15 cellular contexts compared by ENCODE assay signal in genomic region chr9:86043999-86044398, GRCh38. TPM values are rescaled to one million over a fixed set of nuclear protein-coding genes. Genes with fewer than 3 reads are reported as not detected.
A peak's percentile ranks its signal among the peaks of the same experiment; 100 is the strongest.
DNase-seq lines count a peak whose midpoint lies in the region; ATAC-seq and TF ChIP-seq lines count a peak whose summit lies in the region.
"Had no signal": no experiment of that assay in that cellular context is flagged by ENCODE, and none has a peak within 500 bp of the region (broad histone marks: within the 10 kb centered on the region; RNA-seq: fewer than 3 reads in every experiment).

No MANE protein-coding gene starts in this region.

- CTCF ChIA-PET in T-cell (lab: Charles Lee) = no interaction called here

- no peaks in the 10 kb centered on the region for H4K20me1 ChIP-seq in KMS-11 (ENCODE audit: insufficient read depth)

- H3K79me2 ChIP-seq in KMS-11 (ENCODE audit: insufficient read depth, low read depth) = no peaks in the 10 kb centered on the region

- POLR2A ChIA-PET in T-cell (lab: Charles Lee) = no interaction called here

- DNase-seq in ELR (ENCODE audit: low read depth) (peak; percentile 20), SW480 (ENCODE audit: low spot score) (peak; percentile 22), left kidney (ENCODE audit: low read depth, low spot score) (peak; percentile 38), posterior cingulate gyrus (no peak), T1000 (lab: John Stamatoyannopoulos, UW) (no peak), T-cell (no peak), superior temporal gyrus (ENCODE audit: extremely low spot score) (no peak)
- DNase-seq: activated T-cell treated with anti-CD3 and anti-CD28 coated beads, Interleukin-2, amount 50 U/mL, for 4 hours; cerebellar nuclear complex; MG63; NCI-H345 had no signal

- no peak overlapping the region for H2AFZ ChIP-seq in KMS-11 (ENCODE audit: low read depth)

- no peak overlapping the region for H3K27ac ChIP-seq in KMS-11
- H3K27ac ChIP-seq: suprapubic skin had no signal

- no peaks in the 10 kb centered on the region for H3K4me1 Mint-ChIP-seq in T-cell
- H3K4me1 Mint-ChIP-seq: B cell had no signal

- peaks cover 0 to 2% of the 10 kb centered on the region in 2 donors for H3K27me3 Mint-ChIP-seq in T-cell
- H3K27me3 Mint-ChIP-seq: B cell had no signal

- no peaks in the 10 kb centered on the region for H3K9me3 Mint-ChIP-seq in T-cell
- H3K9me3 Mint-ChIP-seq: activated T-cell treated with anti-CD3 and anti-CD28 coated beads, Interleukin-2, amount 50 U/mL, for 4 hours had no signal

- H3K36me3 ChIP-seq in KMS-11 (ENCODE audit: insufficient read depth) = no peaks in the 10 kb centered on the region
- H3K36me3 ChIP-seq: MG63, suprapubic skin had no signal

- H3K27ac Mint-ChIP-seq in T-cell = no peak overlapping the region
- H3K27ac Mint-ChIP-seq: B cell had no signal

- no peaks in the 10 kb centered on the region for H3K36me3 Mint-ChIP-seq in T-cell

- H3K27me3 ChIP-seq in KMS-11 (ENCODE audit: insufficient read depth, low read depth) = no peaks in the 10 kb centered on the region
- H3K27me3 ChIP-seq: MG63, suprapubic skin had no signal

- no peak for ATAC-seq in T-cell (replicated peaks in 1 of 4)
- ATAC-seq: activated T-cell treated with anti-CD3 and anti-CD28 coated beads, Interleukin-2, amount 50 U/mL, for 4 hours; left lobe of liver had no signal

- no peak overlapping the region for H3K4me3 ChIP-seq in KMS-11 (IDR thresholded peaks at IDR 0.05; ENCODE audit: insufficient read depth, low read depth, low read length)
- H3K4me3 ChIP-seq: MG63, suprapubic skin had no signal

- no peaks in the 10 kb centered on the region for H3K4me1 ChIP-seq in KMS-11 (ENCODE audit: low read depth, poor library complexity, severe bottlenecking)
- H3K4me1 ChIP-seq: suprapubic skin had no signal

- H3K4me2 ChIP-seq in KMS-11 = no peak overlapping the region

- intact Hi-C loops in posterior cingulate gyrus (cut with DNase I) = no loop called here

- no peak overlapping the region for H3K9ac ChIP-seq in KMS-11

- 0 out of 2 replicates have a peak, but pooled peaks have one; percentile 31 for TF ChIP-seq CTCF in KMS-11 (conservative IDR thresholded peaks at IDR 0.05; ENCODE audit: low read depth, low read length)

- no peak overlapping the region for H3K4me3 Mint-ChIP-seq in T-cell
- H3K4me3 Mint-ChIP-seq: activated T-cell treated with anti-CD3 and anti-CD28 coated beads, Interleukin-2, amount 50 U/mL, for 4 hours; B cell had no signal

RNA-seq across cellular contexts. Expression of gene GOLM1, which starts 55.4 kb away (rescaled TPM):
- total RNA-seq in T-cell = 1 to 10 TPM in 4 of 5 donors, under 1 TPM in 1; 0.75 to 2.4 (median 1.5) TPM

Comparison
In these comparisons a context has a peak if more than half of its experiments do, and no peak if none do; other contexts are left out.
1. DNase-seq: peak in ELR (single experiment), SW480 (single experiment) and left kidney (single experiment); none in posterior cingulate gyrus (0 of 10), T1000 (single experiment), T-cell (0 of 34) and superior temporal gyrus (single experiment).